8 cellular contexts compared by ENCODE assay signal in the genomic region with DNA sequence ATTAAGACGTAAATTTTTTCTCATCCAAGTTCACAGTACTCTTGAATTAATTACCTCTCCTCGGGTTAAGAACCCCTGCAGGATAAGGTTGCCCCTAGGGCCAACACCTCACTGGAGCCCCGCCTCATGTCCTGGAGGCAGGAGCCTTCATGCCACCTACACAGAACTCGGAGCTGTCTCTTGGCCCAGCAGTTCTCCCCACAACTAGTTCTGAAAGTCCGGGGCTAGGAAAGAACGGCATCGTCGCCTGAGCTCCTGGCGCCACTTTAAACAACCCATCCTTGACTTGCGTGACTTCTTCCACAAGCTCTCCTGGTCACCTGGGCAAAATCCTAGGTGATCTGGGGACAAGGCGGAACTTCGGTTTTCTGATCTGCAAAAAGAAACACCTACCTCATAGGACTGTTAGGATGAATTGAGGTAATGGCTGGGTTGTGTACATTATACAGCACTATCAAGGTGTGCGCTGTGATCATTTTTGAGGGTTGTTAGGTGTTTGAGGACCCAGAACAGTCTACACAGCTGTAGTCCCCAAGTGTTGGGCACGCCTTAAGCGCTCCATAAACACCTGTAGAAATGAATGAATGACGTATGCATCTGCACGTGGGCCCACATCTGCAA. TPM values are rescaled to one million over a fixed set of nuclear protein-coding genes. Genes with fewer than 3 reads are reported as not detected.
DNase-seq lines count a peak whose midpoint lies in the region; ATAC-seq and TF ChIP-seq lines count a peak whose summit lies in the region.

No MANE protein-coding gene starts in this region.

- in situ Hi-C loops in GM13976 (cut with MboI; ENCODE audit: low sequenced_read_pairs, unreplicated experiment): no loop called here

- POLR2A ChIA-PET in activated naive CD8-positive, alpha-beta T cell treated with anti-CD3 and anti-CD28 coated beads, Interleukin-2, amount 10 ng/mL, durations not matched to agents 7 days and 5 days (lab: Charles Lee): interaction anchor here (0.6 to 3.9 kb wide), 5 partner anchors 14 to 35 kb away, joined by 3 to 36 read pairs (median 3); no protein-coding TSS in a partner anchor

- DNase-seq in activated CD4-positive, alpha-beta T cell treated with anti-CD3 and anti-CD28 coated beads, Interleukin-2, amount 10 ng/mL, durations not matched to agents 24 days and 14 days: no peak
- DNase-seq in activated CD4-positive, alpha-beta T cell treated with anti-CD3 and anti-CD28 coated beads for 1 hour: no peak
- DNase-seq in activated naive CD8-positive, alpha-beta T cell treated with anti-CD3 and anti-CD28 coated beads, Interleukin-2, amount 10 ng/mL, durations not matched to agents 7 days and 5 days: no peak
- DNase-seq in kidney epithelial cell (ENCODE audit: low read depth): no peak
- no peak for DNase-seq in substantia nigra (lab: John Stamatoyannopoulos, UW)
- DNase-seq in H4 (ENCODE audit: low spot score): no peak
- no peak for DNase-seq in GM13976 (ENCODE audit: low spot score)

- H3K4me3 Mint-ChIP-seq in activated CD4-positive, alpha-beta T cell treated with anti-CD3 and anti-CD28 coated beads, Interleukin-2, amount 10 ng/mL, durations not matched to agents 24 days and 14 days: peak overlapping the region; percentile 72
- peak overlapping the region; percentile 67 for H3K4me3 Mint-ChIP-seq in activated naive CD8-positive, alpha-beta T cell treated with anti-CD3 and anti-CD28 coated beads, Interleukin-2, amount 10 ng/mL, durations not matched to agents 7 days and 5 days

- peak overlapping the region; percentile 75 for H3K4me3 ChIP-seq in kidney epithelial cell (ENCODE audit: low read depth, low read length)

- no peak for ATAC-seq in activated naive CD8-positive, alpha-beta T cell treated with anti-CD3 and anti-CD28 coated beads, Interleukin-2, amount 10 ng/mL, durations not matched to agents 7 days and 5 days (ENCODE audit: low read depth)
- ATAC-seq in HG02763 (IDR thresholded peaks at IDR 0.05; ENCODE audit: unreplicated experiment): no peak

- H3K4me1 Mint-ChIP-seq in activated CD4-positive, alpha-beta T cell treated with anti-CD3 and anti-CD28 coated beads, Interleukin-2, amount 10 ng/mL, durations not matched to agents 24 days and 14 days: peaks cover 22% of the 10 kb centered on the region
- H3K4me1 Mint-ChIP-seq in activated naive CD8-positive, alpha-beta T cell treated with anti-CD3 and anti-CD28 coated beads, Interleukin-2, amount 10 ng/mL, durations not matched to agents 7 days and 5 days: peaks cover 26% of the 10 kb centered on the region

- peaks cover 2% of the 10 kb centered on the region for H3K36me3 Mint-ChIP-seq in activated CD4-positive, alpha-beta T cell treated with anti-CD3 and anti-CD28 coated beads, Interleukin-2, amount 10 ng/mL, durations not matched to agents 24 days and 14 days (ENCODE audit: low read depth)
- no peaks in the 10 kb centered on the region for H3K36me3 Mint-ChIP-seq in activated naive CD8-positive, alpha-beta T cell treated with anti-CD3 and anti-CD28 coated beads, Interleukin-2, amount 10 ng/mL, durations not matched to agents 7 days and 5 days

- intact Hi-C loops in activated CD4-positive, alpha-beta T cell treated with anti-CD3 and anti-CD28 coated beads, Interleukin-2, amount 10 ng/mL, durations not matched to agents 24 days and 14 days (cut with micrococcal nuclease): loop anchor here (5.0 kb wide), 1 partner anchor 329 kb away; no protein-coding TSS in a partner anchor

- H3K27me3 Mint-ChIP-seq in activated CD4-positive, alpha-beta T cell treated with anti-CD3 and anti-CD28 coated beads, Interleukin-2, amount 10 ng/mL, durations not matched to agents 24 days and 14 days: peaks cover 69% of the 10 kb centered on the region
- peaks cover 27% of the 10 kb centered on the region for H3K27me3 Mint-ChIP-seq in activated naive CD8-positive, alpha-beta T cell treated with anti-CD3 and anti-CD28 coated beads, Interleukin-2, amount 10 ng/mL, durations not matched to agents 7 days and 5 days

- H3K27ac ChIP-seq in substantia nigra (ENCODE audit: low read depth, low read length, poor library complexity, severe bottlenecking): peak overlapping the region; percentile 23

- H3K27ac Mint-ChIP-seq in activated CD4-positive, alpha-beta T cell treated with anti-CD3 and anti-CD28 coated beads, Interleukin-2, amount 10 ng/mL, durations not matched to agents 24 days and 14 days: no peak overlapping the region
- peak overlapping the region; percentile 46 for H3K27ac Mint-ChIP-seq in activated naive CD8-positive, alpha-beta T cell treated with anti-CD3 and anti-CD28 coated beads, Interleukin-2, amount 10 ng/mL, durations not matched to agents 7 days and 5 days

- TF ChIP-seq CTCF in kidney epithelial cell (IDR thresholded peaks at IDR 0.05; ENCODE audit: insufficient read depth, low read length, poor library complexity, severe bottlenecking) (no peak), GM13976 (IDR thresholded peaks at IDR 0.05; ENCODE audit: borderline replicate concordance, control extremely low read depth, extremely low read depth, insufficient read depth, missing control alignments) (no peak)

- H3K9me3 Mint-ChIP-seq in activated CD4-positive, alpha-beta T cell treated with anti-CD3 and anti-CD28 coated beads, Interleukin-2, amount 10 ng/mL, durations not matched to agents 24 days and 14 days: no peaks in the 10 kb centered on the region
- no peaks in the 10 kb centered on the region for H3K9me3 Mint-ChIP-seq in activated naive CD8-positive, alpha-beta T cell treated with anti-CD3 and anti-CD28 coated beads, Interleukin-2, amount 10 ng/mL, durations not matched to agents 7 days and 5 days

- H3K36me3 ChIP-seq in kidney epithelial cell (ENCODE audit: control insufficient read depth, insufficient read depth, low read length): no peaks in the 10 kb centered on the region

- no peaks in the 10 kb centered on the region for H3K27me3 ChIP-seq in kidney epithelial cell (ENCODE audit: control insufficient read depth, insufficient read depth, low read length)

RNA-seq across cellular contexts. Expression of gene ITGA6, which starts 0.6 kb away (rescaled TPM):
- 0.68 and 0.85 TPM in 2 replicates for total RNA-seq in activated CD4-positive, alpha-beta T cell treated with anti-CD3 and anti-CD28 coated beads, Interleukin-2, amount 10 ng/mL, durations not matched to agents 24 days and 14 days
- 10 to 100 TPM; 22.8 to 26.8 TPM for total RNA-seq in activated naive CD8-positive, alpha-beta T cell treated with anti-CD3 and anti-CD28 coated beads, Interleukin-2, amount 10 ng/mL, durations not matched to agents 7 days and 5 days
- 82.3 and 94.7 TPM in 2 replicates for total RNA-seq in kidney epithelial cell
- total RNA-seq in H4 (2014; rRNA removed; shearing (Covaris generic)): 26.8 and 29.1 TPM in 2 replicates

Comparison
In these comparisons a context has a peak if more than half of its experiments do, and no peak if none do; other contexts are left out.
1. RNA of gene ITGA6, which starts 0.6 kb away (total RNA-seq): 82.3 to 94.7 TPM in kidney epithelial cell, 22.8 to 26.8 TPM in activated naive CD8-positive, alpha-beta T cell treated with anti-CD3 and anti-CD28 coated beads, Interleukin-2, amount 10 ng/mL, durations not matched to agents 7 days and 5 days and 26.8 to 29.1 TPM in H4; 0.68 to 0.85 TPM in activated CD4-positive, alpha-beta T cell treated with anti-CD3 and anti-CD28 coated beads, Interleukin-2, amount 10 ng/mL, durations not matched to agents 24 days and 14 days; every median in the first group is over 10 times any median in the second.